6 cellular contexts compared by ENCODE assay signal in genomic region chr7:158332516-158332915, GRCh38.
DNase-seq lines count a peak whose midpoint lies in the region; ATAC-seq, FAIRE-seq and TF ChIP-seq lines count a peak whose summit lies in the region.
"Not testable (repeated sequence)": the region's sequence is repeated elsewhere in the genome, so short reads cannot be mapped to it uniquely, and the experiment has no call there.

No MANE protein-coding gene starts in this region.

- not testable (repeated sequence) for H3K14ac ChIP-seq in H1 (ENCODE audit: insufficient read length)

- not testable (repeated sequence) for H2BK120ac ChIP-seq in H1 (replicated peaks; ENCODE audit: low read depth, low read length)

- H3K18ac ChIP-seq in H1 (ENCODE audit: extremely low read depth, low read length), result not testable (repeated sequence)

- TF ChIP-seq RAD21 in H1 (IDR thresholded peaks at IDR 0.05 in 1 of 2, conservative IDR thresholded peaks at IDR 0.05 in 1 of 2; ENCODE audit: low read depth in 2 of 2, low read length in 2 of 2), result not testable (repeated sequence)

- not testable (repeated sequence) for TF ChIP-seq EP300 in H1 (IDR thresholded peaks at IDR 0.05; ENCODE audit: borderline replicate concordance in 1 of 2, low read depth in 2 of 2, low read length in 2 of 2)

- not testable (repeated sequence) for H3K27me3 Mint-ChIP-seq in CD8-positive, alpha-beta memory T cell; activated CD8-positive, alpha-beta T cell treated with anti-CD3 and anti-CD28 coated beads, Interleukin-2, amount 10 ng/mL, durations not matched to agents 7 days and 5 days (ENCODE audit: low read depth); activated naive CD8-positive, alpha-beta T cell treated with anti-CD3 and anti-CD28 coated beads, Interleukin-2, amount 50 U/mL, for 24 hours; osteocyte (ENCODE audit: unreplicated experiment)
- peaks cover 43 to 54% (median 46%) of the 10 kb centered on the region in 3 donors for H3K27me3 Mint-ChIP-seq in immature natural killer cell (ENCODE audit: low read depth in 3 of 3)

- H3K9me3 ChIP-seq in CD8-positive, alpha-beta memory T cell (ENCODE audit: low read length), result not testable (repeated sequence)
- H3K9me3 ChIP-seq in H1 (ENCODE audit: insufficient read depth in 2 of 2, low read depth in 1 of 2, low read length in 1 of 2), result peaks cover 13 to 26% of the 10 kb centered on the region in 2 experiments; a peak in 3 of 4 replicates

- H3K27ac ChIP-seq in CD8-positive, alpha-beta memory T cell (ENCODE audit: low read depth, low read length); H1 (ENCODE audit: low read depth, low read length): not testable (repeated sequence)

- peak overlapping the region in 5 of 8 donors; percentile 3 to 90 (median 22) for H3K27ac Mint-ChIP-seq in CD8-positive, alpha-beta memory T cell
- not testable (repeated sequence) for H3K27ac Mint-ChIP-seq in activated CD8-positive, alpha-beta T cell treated with anti-CD3 and anti-CD28 coated beads, Interleukin-2, amount 10 ng/mL, durations not matched to agents 7 days and 5 days; osteocyte (ENCODE audit: unreplicated experiment)
- H3K27ac Mint-ChIP-seq in activated naive CD8-positive, alpha-beta T cell treated with anti-CD3 and anti-CD28 coated beads, Interleukin-2, amount 50 U/mL, for 24 hours, result peak overlapping the region; percentile 26
- peak overlapping the region; percentile 75 to 91 (median 89) for H3K27ac Mint-ChIP-seq in immature natural killer cell

- not testable (repeated sequence) for H4K91ac ChIP-seq in H1 (replicated peaks; ENCODE audit: insufficient read length, low read length)

- POLR2A ChIA-PET in CD8-positive, alpha-beta memory T cell (lab: Charles Lee); activated CD8-positive, alpha-beta T cell treated with anti-CD3 and anti-CD28 coated beads, Interleukin-2, amount 10 ng/mL, durations not matched to agents 7 days and 5 days (lab: Charles Lee); H1 (lab: Charles Lee; ENCODE audit: partially characterized antibody): not testable (repeated sequence)

- H3K27me3 ChIP-seq in CD8-positive, alpha-beta memory T cell (ENCODE audit: insufficient read depth, low read length, poor library complexity, severe bottlenecking); H1 (replicated peaks in 1 of 4; ENCODE audit: control insufficient read depth in 3 of 4, extremely low read depth in 1 of 4, insufficient read depth in 3 of 4, low read length in 3 of 4): not testable (repeated sequence)

- not testable (repeated sequence) for H3K56ac ChIP-seq in H1 (replicated peaks; ENCODE audit: insufficient read length, low read depth, low read length)

- DNase-seq in CD8-positive, alpha-beta memory T cell; activated naive CD8-positive, alpha-beta T cell treated with anti-CD3 and anti-CD28 coated beads, Interleukin-2, amount 50 U/mL, for 24 hours; H1 (ENCODE audit: low read depth in 1 of 2, low spot score in 2 of 2): not testable (repeated sequence)
- DNase-seq in activated CD8-positive, alpha-beta T cell treated with anti-CD3 and anti-CD28 coated beads, Interleukin-2, amount 10 ng/mL, durations not matched to agents 7 days and 5 days, result peak; percentile 1
- DNase-seq in immature natural killer cell (peak in 1 of 3 donors; percentile 14), osteocyte (ENCODE audit: extremely low spot score, unreplicated experiment) (peak; percentile 67)

- H3K4ac ChIP-seq in H1 (replicated peaks; ENCODE audit: insufficient read length, low read depth, low read length), result not testable (repeated sequence)

- 0 out of 2 replicates have a peak overlapping the region, but pooled peaks have one; percentile 29 for H2BK15ac ChIP-seq in H1 (ENCODE audit: low read length)

- H3K36me3 ChIP-seq in CD8-positive, alpha-beta memory T cell (ENCODE audit: insufficient read depth, low read length); H1 (ENCODE audit: control insufficient read depth in 2 of 4, insufficient read depth in 4 of 4, low read length in 3 of 4): not testable (repeated sequence)

- H3K4me3 Mint-ChIP-seq in CD8-positive, alpha-beta memory T cell; activated CD8-positive, alpha-beta T cell treated with anti-CD3 and anti-CD28 coated beads, Interleukin-2, amount 10 ng/mL, durations not matched to agents 7 days and 5 days; activated naive CD8-positive, alpha-beta T cell treated with anti-CD3 and anti-CD28 coated beads, Interleukin-2, amount 50 U/mL, for 24 hours; osteocyte (ENCODE audit: unreplicated experiment): not testable (repeated sequence)
- H3K4me3 Mint-ChIP-seq in immature natural killer cell, result peak overlapping the region in 3 of 5 donors; percentile 12 to 59 (median 50)

- peaks cover 0 to 23% (median 15%) of the 10 kb centered on the region in 5 donors for H3K9me3 Mint-ChIP-seq in CD8-positive, alpha-beta memory T cell
- peaks cover 23% of the 10 kb centered on the region for H3K9me3 Mint-ChIP-seq in activated CD8-positive, alpha-beta T cell treated with anti-CD3 and anti-CD28 coated beads, Interleukin-2, amount 10 ng/mL, durations not matched to agents 7 days and 5 days (ENCODE audit: insufficient read depth)
- peaks cover 35% of the 10 kb centered on the region for H3K9me3 Mint-ChIP-seq in activated naive CD8-positive, alpha-beta T cell treated with anti-CD3 and anti-CD28 coated beads, Interleukin-2, amount 50 U/mL, for 24 hours
- H3K9me3 Mint-ChIP-seq in immature natural killer cell (peaks cover 22 to 40% (median 31%) of the 10 kb centered on the region in 6 donors), osteocyte (ENCODE audit: unreplicated experiment) (peaks cover 37% of the 10 kb centered on the region)

- H4K20me1 ChIP-seq in H1 (replicated peaks in 1 of 2; ENCODE audit: control insufficient read depth in 1 of 2, insufficient read depth in 2 of 2, low read length in 2 of 2), result not testable (repeated sequence)

- H3K4me1 ChIP-seq in CD8-positive, alpha-beta memory T cell (ENCODE audit: insufficient read depth, low read length); H1 (replicated peaks in 1 of 4; ENCODE audit: control insufficient read depth in 3 of 4, insufficient read depth in 4 of 4, low read length in 3 of 4): not testable (repeated sequence)

- H3K4me3 ChIP-seq in CD8-positive, alpha-beta memory T cell (ENCODE audit: low read length); H1 (ENCODE audit: extremely low read depth in 1 of 4, insufficient read depth in 2 of 4, low read depth in 3 of 4, low read length in 4 of 4): not testable (repeated sequence)

- not testable (repeated sequence) for H3K9ac ChIP-seq in H1 (replicated peaks in 1 of 4; ENCODE audit: extremely low read depth in 1 of 4, low read depth in 3 of 4, low read length in 3 of 4)

- ATAC-seq in activated CD8-positive, alpha-beta T cell treated with anti-CD3 and anti-CD28 coated beads, Interleukin-2, amount 10 ng/mL, durations not matched to agents 7 days and 5 days; activated naive CD8-positive, alpha-beta T cell treated with anti-CD3 and anti-CD28 coated beads, Interleukin-2, amount 50 U/mL, for 24 hours: not testable (repeated sequence)

- H3K23me2 ChIP-seq in H1 (ENCODE audit: low read depth, low read length), result not testable (repeated sequence)

- WGBS in H1 (ENCODE audit: extremely low coverage in 1 of 2, insufficient coverage in 1 of 2, insufficient read length in 1 of 2, insufficient replicate concordance in 2 of 2, low coverage in 1 of 2, low lambda C conversion rate in 2 of 2, missing lambda C conversion rate in 1 of 2), 2 experiments, result 82% methylated on average over 4 of the region's 5 CpGs; no CpG with 5 or more reads in 1 of the 2 experiments

- TF ChIP-seq CTCF in H1 (IDR thresholded peaks at IDR 0.05; ENCODE audit: control extremely low read depth in 1 of 3, insufficient read depth in 1 of 3, low read depth in 1 of 3, low read length in 3 of 3); osteocyte (IDR thresholded peaks at IDR 0.05): not testable (repeated sequence)

- not testable (repeated sequence) for FAIRE-seq in H1 (lab: Jason Lieb, UNC)

- not testable (repeated sequence) for H3K23ac ChIP-seq in H1 (ENCODE audit: insufficient read length)

- H3K36me3 Mint-ChIP-seq in CD8-positive, alpha-beta memory T cell; immature natural killer cell; osteocyte (ENCODE audit: unreplicated experiment): not testable (repeated sequence)
- H3K36me3 Mint-ChIP-seq in activated CD8-positive, alpha-beta T cell treated with anti-CD3 and anti-CD28 coated beads, Interleukin-2, amount 10 ng/mL, durations not matched to agents 7 days and 5 days (ENCODE audit: low read depth), result peaks cover 13% of the 10 kb centered on the region
- peaks cover 15% of the 10 kb centered on the region for H3K36me3 Mint-ChIP-seq in activated naive CD8-positive, alpha-beta T cell treated with anti-CD3 and anti-CD28 coated beads, Interleukin-2, amount 50 U/mL, for 24 hours (ENCODE audit: low read depth)

- H2BK5ac ChIP-seq in H1 (ENCODE audit: low read depth, low read length), result not testable (repeated sequence)

- not testable (repeated sequence) for H2AFZ ChIP-seq in H1 (ENCODE audit: low read length)

- H2BK12ac ChIP-seq in H1 (ENCODE audit: low read depth, low read length), result not testable (repeated sequence)

- CTCF ChIA-PET in CD8-positive, alpha-beta memory T cell (lab: Charles Lee); activated CD8-positive, alpha-beta T cell treated with anti-CD3 and anti-CD28 coated beads, Interleukin-2, amount 10 ng/mL, durations not matched to agents 7 days and 5 days (lab: Charles Lee): not testable (repeated sequence)
- CTCF ChIA-PET in H1 (lab: Charles Lee; ENCODE audit: partially characterized antibody), result interaction anchor here (0.7 to 1.1 kb wide), 4 partner anchors 21 to 506 kb away, joined by 3 to 5 read pairs (median 3); no protein-coding TSS in a partner anchor

- H3K79me1 ChIP-seq in H1 (ENCODE audit: low read depth, low read length), result not testable (repeated sequence)

- not testable (repeated sequence) for H3K4me1 Mint-ChIP-seq in CD8-positive, alpha-beta memory T cell; activated CD8-positive, alpha-beta T cell treated with anti-CD3 and anti-CD28 coated beads, Interleukin-2, amount 10 ng/mL, durations not matched to agents 7 days and 5 days (ENCODE audit: low read depth); activated naive CD8-positive, alpha-beta T cell treated with anti-CD3 and anti-CD28 coated beads, Interleukin-2, amount 50 U/mL, for 24 hours; osteocyte (ENCODE audit: unreplicated experiment)
- peaks cover 14 to 17% of the 10 kb centered on the region in 2 donors for H3K4me1 Mint-ChIP-seq in immature natural killer cell

- not testable (repeated sequence) for H2AK5ac ChIP-seq in H1 (ENCODE audit: low read depth, low read length)

- not testable (repeated sequence) for H2BK20ac ChIP-seq in H1 (ENCODE audit: low read length)

- not testable (repeated sequence) for TF ChIP-seq POLR2A in H1 (IDR thresholded peaks at IDR 0.05; ENCODE audit: control extremely low read depth in 1 of 2, low read depth in 2 of 2, low read length in 2 of 2)

- H3K4me2 ChIP-seq in H1 (ENCODE audit: insufficient read depth in 1 of 2, low read depth in 2 of 2, low read length in 2 of 2), result not testable (repeated sequence)

- H4K8ac ChIP-seq in H1 (ENCODE audit: extremely low read depth, insufficient read depth, low read length), result not testable (repeated sequence)

- not testable (repeated sequence) for H3K79me2 ChIP-seq in H1 (ENCODE audit: control insufficient read depth in 1 of 2, insufficient read depth in 2 of 2, low read length in 2 of 2)

- H4K5ac ChIP-seq in H1 (ENCODE audit: insufficient read length, low read depth, low read length), result not testable (repeated sequence)
